Comparison of ENCODE assay signal across 20 cellular contexts in genomic region chr12:101581190-101581589, GRCh38. TPM values are rescaled to one million over a fixed set of nuclear protein-coding genes. Genes with fewer than 3 reads are reported as not detected.
"Had no signal": no experiment of that assay in that cellular context is flagged by ENCODE, and none has a peak within 500 bp of the region (broad histone marks: within the 10 kb centered on the region; RNA-seq: fewer than 3 reads in every experiment).

No MANE protein-coding gene starts in this region.

- H3K4me3 ChIP-seq: dorsolateral prefrontal cortex, heart left ventricle, smooth muscle cell had no signal

- H3K27me3 Mint-ChIP-seq: type B pancreatic cell had no signal

- H3K27ac Mint-ChIP-seq: natural killer cell, type B pancreatic cell had no signal

- H3K9me3 Mint-ChIP-seq: natural killer cell, type B pancreatic cell had no signal

- H3K4me3 Mint-ChIP-seq: natural killer cell, type B pancreatic cell had no signal

- DNase-seq: cortex of kidney; dorsolateral prefrontal cortex; effector CD8-positive, alpha-beta T cell; heart left ventricle; hippocampal formation; kidney glomerular epithelial cell; mammary epithelial cell; natural killer cell; posterior cingulate gyrus; stimulated activated CD4-positive, alpha-beta T cell treated with anti-CD3 and anti-CD28 coated beads, Interleukin-2, amount 100 ng/mL, for 48 hours; stimulated activated naive CD4-positive, alpha-beta T cell treated with Interleukin-2 at 50 U/mL for 16 hours had no signal

- H3K4me2 ChIP-seq: smooth muscle cell had no signal

- ATAC-seq: esophagus mucosa, heart left ventricle, natural killer cell had no signal

- H3K9me3 ChIP-seq: heart left ventricle had no signal

- H3K36me3 Mint-ChIP-seq: natural killer cell, type B pancreatic cell had no signal

- H3K27ac ChIP-seq: dorsolateral prefrontal cortex, heart left ventricle had no signal

- H3K36me3 ChIP-seq: heart left ventricle had no signal

- H3K4me1 ChIP-seq: heart left ventricle had no signal

- H3K4me1 Mint-ChIP-seq: natural killer cell had no signal

RNA-seq across cellular contexts. Expression of gene MYBPC1, which starts 13.6 kb away (rescaled TPM):
- total RNA-seq: fibroblast of lung, glomerular endothelial cell, mammary epithelial cell, mesenteric fat pad, mononuclear cell, natural killer cell, osteocyte, pulmonary artery endothelial cell, smooth muscle cell had no signal
- polyA plus RNA-seq: fibroblast of lung, mammary epithelial cell, smooth muscle cell had no signal
